8 cellular contexts compared by ENCODE assay signal in genomic region chr10:103894454-103894853, GRCh38. TPM values are rescaled to one million over a fixed set of nuclear protein-coding genes. Genes with fewer than 3 reads are reported as not detected.
DNase-seq lines count a peak whose midpoint lies in the region; ATAC-seq and TF ChIP-seq lines count a peak whose summit lies in the region.

No MANE protein-coding gene starts in this region.

- H3K9me3 ChIP-seq in CD8-positive, alpha-beta memory T cell (ENCODE audit: low read length): no peaks in the 10 kb centered on the region

- POLR2A ChIA-PET in CD8-positive, alpha-beta memory T cell (lab: Charles Lee): interaction anchor here (0.6 to 0.9 kb wide), 2 partner anchors 25 to 1248 kb away, joined by 3 read pairs; no protein-coding TSS in a partner anchor
- POLR2A ChIA-PET in T-cell (lab: Charles Lee): interaction anchor here (0.6 to 1.9 kb wide), 5 partner anchors 11 to 1571 kb away, joined by 3 to 11 read pairs (median 4); no protein-coding TSS in a partner anchor

- ATAC-seq in T-cell (replicated peaks in 1 of 4): no peak
- ATAC-seq in HG02571 (IDR thresholded peaks at IDR 0.05; ENCODE audit: unreplicated experiment): no peak
- ATAC-seq in GM18867 (IDR thresholded peaks at IDR 0.05; ENCODE audit: unreplicated experiment): no peak
- ATAC-seq in HG02870 (IDR thresholded peaks at IDR 0.05; ENCODE audit: unreplicated experiment): no peak

- no peaks in the 10 kb centered on the region for H3K27me3 ChIP-seq in CD8-positive, alpha-beta memory T cell (ENCODE audit: insufficient read depth, low read length, poor library complexity, severe bottlenecking)

- no peak for TF ChIP-seq CTCF in osteocyte (IDR thresholded peaks at IDR 0.05)

- H3K27ac Mint-ChIP-seq in CD8-positive, alpha-beta memory T cell: peak overlapping the region; percentile 59 to 98 (median 84)
- peak overlapping the region; percentile 93 to 96 for H3K27ac Mint-ChIP-seq in T-cell
- H3K27ac Mint-ChIP-seq in osteocyte (ENCODE audit: unreplicated experiment): peak overlapping the region; percentile 90

- H3K27ac ChIP-seq in CD8-positive, alpha-beta memory T cell (ENCODE audit: low read depth, low read length): peak overlapping the region; percentile 12

- H3K9me3 Mint-ChIP-seq in CD8-positive, alpha-beta memory T cell: no peaks in the 10 kb centered on the region
- no peaks in the 10 kb centered on the region for H3K9me3 Mint-ChIP-seq in T-cell
- no peaks in the 10 kb centered on the region for H3K9me3 Mint-ChIP-seq in osteocyte (ENCODE audit: unreplicated experiment)

- no peak overlapping the region for H3K4me3 ChIP-seq in CD8-positive, alpha-beta memory T cell (ENCODE audit: low read length)

- peaks cover 24 to 96% (median 25%) of the 10 kb centered on the region in 3 donors for H3K36me3 Mint-ChIP-seq in CD8-positive, alpha-beta memory T cell
- H3K36me3 Mint-ChIP-seq in T-cell (peaks cover 56% of the 10 kb centered on the region), osteocyte (ENCODE audit: unreplicated experiment) (peaks cover 27% of the 10 kb centered on the region)

- DNase-seq in CD8-positive, alpha-beta memory T cell: no peak
- no peak for DNase-seq in T-cell
- DNase-seq in fibroblast of gingiva (ENCODE audit: low read depth): peak; percentile 88
- no peak for DNase-seq in osteocyte (ENCODE audit: extremely low spot score, unreplicated experiment)
- no peak for DNase-seq in OCI-M2 (lab: John Stamatoyannopoulos, UW; ENCODE audit: unreplicated experiment)

- peaks cover 20% of the 10 kb centered on the region for H3K4me1 ChIP-seq in CD8-positive, alpha-beta memory T cell (ENCODE audit: insufficient read depth, low read length)

- H3K4me1 Mint-ChIP-seq in CD8-positive, alpha-beta memory T cell: peaks cover 44 to 67% (median 46%) of the 10 kb centered on the region in 3 donors
- H3K4me1 Mint-ChIP-seq in T-cell (peaks cover 36 to 57% (median 39%) of the 10 kb centered on the region in 3 donors), osteocyte (ENCODE audit: unreplicated experiment) (peaks cover 61% of the 10 kb centered on the region)

- peak overlapping the region in 5 of 7 donors; percentile 51 to 65 (median 58) for H3K4me3 Mint-ChIP-seq in CD8-positive, alpha-beta memory T cell
- H3K4me3 Mint-ChIP-seq in T-cell: peak overlapping the region in 2 of 3 donors; percentile 25 to 59
- peak overlapping the region; percentile 43 for H3K4me3 Mint-ChIP-seq in osteocyte (ENCODE audit: unreplicated experiment)

- CTCF ChIA-PET in CD8-positive, alpha-beta memory T cell (lab: Charles Lee): interaction anchor here (1.2 kb wide), 2 partner anchors 100 to 188 kb away, joined by 3 to 4 read pairs; no protein-coding TSS in a partner anchor
- CTCF ChIA-PET in T-cell (lab: Charles Lee): interaction anchor here (0.7 to 0.9 kb wide), 3 partner anchors 10 to 94 kb away, joined by 3 to 4 read pairs (median 4); no protein-coding TSS in a partner anchor

- H3K27me3 Mint-ChIP-seq in CD8-positive, alpha-beta memory T cell: peaks cover 0 to 2% of the 10 kb centered on the region in 2 donors
- H3K27me3 Mint-ChIP-seq in T-cell (no peaks in the 10 kb centered on the region), osteocyte (ENCODE audit: unreplicated experiment) (no peaks in the 10 kb centered on the region)

- H3K36me3 ChIP-seq in CD8-positive, alpha-beta memory T cell (ENCODE audit: insufficient read depth, low read length): peaks cover 45% of the 10 kb centered on the region

RNA-seq across cellular contexts. Expression of gene STN1, which starts 23.5 kb away (rescaled TPM):
- total RNA-seq in CD8-positive, alpha-beta memory T cell: 10 to 100 TPM; 23.6 to 24.5 TPM
- polyA plus RNA-seq in CD8-positive, alpha-beta memory T cell: 101 TPM
- total RNA-seq in T-cell (10 to 100 TPM; 37.6 to 47.5 (median 41.8) TPM), osteocyte (21.5 and 21.8 TPM in 2 replicates)

RNA-seq across cellular contexts. Expression of gene SH3PXD2A, which starts 39.1 kb away (rescaled TPM):
- total RNA-seq in CD8-positive, alpha-beta memory T cell: 1 to 10 TPM; 7.7 to 8.0 TPM
- 0.48 TPM for polyA plus RNA-seq in CD8-positive, alpha-beta memory T cell
- total RNA-seq in T-cell (10 to 100 TPM in 2 of 5 donors, 1 to 10 TPM in 3; 5.8 to 11.8 (median 9.8) TPM), osteocyte (43.0 and 46.6 TPM in 2 replicates)
